ENCODE assay signal across 11 cellular contexts in genomic region chr12:50842637-50843493, GRCh38. TPM values are rescaled to one million over a fixed set of nuclear protein-coding genes. Genes with fewer than 3 reads are reported as not detected.
A peak's percentile ranks its signal among the peaks of the same experiment; 100 is the strongest.
DNase-seq lines count a peak whose midpoint lies in the region; ATAC-seq, FAIRE-seq and TF ChIP-seq lines count a peak whose summit lies in the region.
"Had no signal": no experiment of that assay in that cellular context is flagged by ENCODE, and none has a peak within 500 bp of the region (broad histone marks: within the 10 kb centered on the region; RNA-seq: fewer than 3 reads in every experiment).

TMPRSS12 (plus strand) TSS chr12:50842926; CDS start chr12:50842965, 39 bp downstream.

- TF ChIP-seq CTCF in A549 (IDR thresholded peaks at IDR 0.05) = no peak
- peak in 4 of 7 experiments; percentile 9 to 39 (median 21) for TF ChIP-seq CTCF in body of pancreas (IDR thresholded peaks at IDR 0.05)
- peak in 1 of 4 donors; percentile 9 for TF ChIP-seq CTCF in pancreas (IDR thresholded peaks at IDR 0.05)
- TF ChIP-seq CTCF in BE2C (IDR thresholded peaks at IDR 0.05; ENCODE audit: low read depth, low read length) = no peak

- TF ChIP-seq POLR2A in A549 (IDR thresholded peaks at IDR 0.05; ENCODE audit: low read length) (no peak), body of pancreas (IDR thresholded peaks at IDR 0.05) (peak in 2 of 3 donors; percentile 21 to 44)

- intact Hi-C loops in body of pancreas (cut with DNase I) (no loop called here), pancreas (cut with DNase I) (no loop called here)

- H3K27ac ChIP-seq in A549 = no peak within 1 kb of the TSS
- peak within 1 kb of the TSS in 3 of 4 donors; percentile 54 to 67 (median 57) for H3K27ac ChIP-seq in body of pancreas
- peak within 1 kb of the TSS; percentile 25 to 59 (median 44) for H3K27ac ChIP-seq in pancreas

- ATAC-seq in A549 (no peak), body of pancreas (peak; percentile 73), pancreas (peak; percentile 85 to 94 (median 87)), GM21515 (IDR thresholded peaks at IDR 0.05; ENCODE audit: unreplicated experiment) (no peak)

- H3K4me2 ChIP-seq in A549 = no peak within 1 kb of the TSS

- H3K36me3 ChIP-seq in body of pancreas (replicated peaks in 1 of 2; ENCODE audit: insufficient read depth in 1 of 2, low read depth in 2 of 2) = no peaks in the 10 kb centered on the region
- H3K36me3 ChIP-seq in pancreas = no peaks in the 10 kb centered on the region
- H3K36me3 ChIP-seq in BE2C = no peaks in the 10 kb centered on the region

- no peak for TF ChIP-seq EP300 in A549 (IDR thresholded peaks at IDR 0.05)

- TF ChIP-seq RAD21 in A549 (conservative IDR thresholded peaks at IDR 0.05 in 1 of 2, IDR thresholded peaks at IDR 0.05 in 1 of 2) = no peak

- POLR2A ChIA-PET in A549 (lab: Yijun Ruan, JAX) = no interaction called here

- H3K4me3 ChIP-seq in A549 (no peak within 1 kb of the TSS), body of pancreas (peak within 1 kb of the TSS in 1 of 2 donors; percentile 7), pancreas (peak within 1 kb of the TSS in 2 of 4 donors; percentile 16 to 39), BE2C (ENCODE audit: low read depth, low read length) (no peak within 1 kb of the TSS)

- no peak for FAIRE-seq in A549 (lab: Jason Lieb, UNC)
- no peak for FAIRE-seq in pancreas (lab: Jason Lieb, UNC)

- H3K9me3 ChIP-seq in A549 (0 out of 3 replicates have a peak, but pooled peaks cover 4% of the 10 kb centered on the region), body of pancreas (no peaks in the 10 kb centered on the region), pancreas (no peaks in the 10 kb centered on the region), BE2C (no peaks in the 10 kb centered on the region)

- H3K4me1 ChIP-seq in A549 (0 out of 3 replicates have a peak, but pooled peaks cover 4% of the 10 kb centered on the region), body of pancreas (no peaks in the 10 kb centered on the region), pancreas (no peaks in the 10 kb centered on the region), BE2C (peaks cover 4% of the 10 kb centered on the region; the same call in 1 of the 2 replicates)

- DNase-seq in A549 (ENCODE audit: low read depth in 1 of 2, low spot score in 1 of 2) (no peak), body of pancreas (peak; percentile 37 to 61 (median 46)), iPS DF 19.7 (ENCODE audit: low read depth, low spot score) (peak; percentile 40), pancreas (peak; percentile 23 to 75 (median 57)), BE2C (no peak)
- no peak for DNase-seq in stimulated activated CD4-positive, alpha-beta T cell treated with anti-CD3 and anti-CD28 coated beads, Interleukin-2, amount 100 ng/mL, for 48 hours
- no peak for DNase-seq in activated effector memory CD4-positive, alpha-beta T cell treated with Interleukin-2 at 50 U/mL for 16 hours
- DNase-seq: stimulated activated CD4-positive, alpha-beta T cell treated with anti-CD3 and anti-CD28 coated beads, Interleukin-4, amount 100 ng/mL, for 24 hours had no signal

- 75% methylated on average over 35 of the region's 36 CpGs for WGBS in A549 (ENCODE audit: missing lambda C conversion rate)
- 32 to 40% methylated on average over 18 to 36 of the region's 36 CpGs for WGBS in body of pancreas, 2 donors
- 26 to 29% methylated on average over 35 to 36 of the region's 36 CpGs for WGBS in pancreas, 2 donors

- CTCF ChIA-PET in A549 (lab: Yijun Ruan, JAX) = interaction anchor here (0.6 kb wide), 1 partner anchor 60 kb away, joined by 3 read pairs; no protein-coding TSS in a partner anchor

- H3K27me3 ChIP-seq in body of pancreas = no peaks in the 10 kb centered on the region
- H3K27me3 ChIP-seq in pancreas = no peaks in the 10 kb centered on the region
- H3K27me3 ChIP-seq in BE2C = no peaks in the 10 kb centered on the region

TF ChIP-seq in A549, 52 proteins besides CTCF, POLR2A, EP300 and RAD21:
- no peak for TF ChIP-seq HOXB13 (CRISPR knock-in tag; IDR thresholded peaks at IDR 0.05; ENCODE audit: low read depth)
- peak; percentile 52 for TF ChIP-seq MAFK (IDR thresholded peaks at IDR 0.05; ENCODE audit: partially characterized antibody)

RNA-seq across cellular contexts. Expression of gene TMPRSS12, which starts in this region (rescaled TPM):
- polyA plus RNA-seq in A549 (2011; rRNA removed) (not detected in 2 replicates), A549 (2017; fragmentation: RNase III; extraction: RNeasy Plus Mini Kit Qiagen cat#74134 plus additional on column Dnase treatment) (not detected in 3 replicates), pancreas (not detected)
- not detected in 2 replicates for polyA plus RNA-seq in A549 (2012; cell fraction: cytosol; rRNA removed)
- not detected in 2 replicates for polyA plus RNA-seq in A549 (2012; cell fraction: nucleus; rRNA removed)
- not detected in 2 replicates for polyA minus RNA-seq in A549 (2011; rRNA and poly(A)+ RNA removed)
- total RNA-seq in body of pancreas (not detected), pancreas (under 1 TPM in 1 of 6 donors, not detected in 5; 0.12 TPM)
- not detected for polyA plus RNA-seq in BE2C (2012; ENCODE audit: insufficient read depth, insufficient read length, low read depth)
- total RNA-seq: SK-MEL-5 had no signal
- polyA plus RNA-seq: IgD-negative memory B cell had no signal

Comparison
In these comparisons a context has a peak if more than half of its experiments do, and no peak if none do; other contexts are left out.
1. Peak in DNase-seq, ATAC-seq and H3K27ac ChIP-seq in body of pancreas; RNA of the gene not detected or under 1 TPM.
2. Peak in DNase-seq, ATAC-seq and H3K27ac ChIP-seq in pancreas; RNA of the gene not detected or under 1 TPM.
3. CTCF ChIP-seq: peak in body of pancreas (4 of 7); none in A549 (single experiment) and BE2C (single experiment).